ENCODE assay signal across 17 cellular contexts in the genomic region with DNA sequence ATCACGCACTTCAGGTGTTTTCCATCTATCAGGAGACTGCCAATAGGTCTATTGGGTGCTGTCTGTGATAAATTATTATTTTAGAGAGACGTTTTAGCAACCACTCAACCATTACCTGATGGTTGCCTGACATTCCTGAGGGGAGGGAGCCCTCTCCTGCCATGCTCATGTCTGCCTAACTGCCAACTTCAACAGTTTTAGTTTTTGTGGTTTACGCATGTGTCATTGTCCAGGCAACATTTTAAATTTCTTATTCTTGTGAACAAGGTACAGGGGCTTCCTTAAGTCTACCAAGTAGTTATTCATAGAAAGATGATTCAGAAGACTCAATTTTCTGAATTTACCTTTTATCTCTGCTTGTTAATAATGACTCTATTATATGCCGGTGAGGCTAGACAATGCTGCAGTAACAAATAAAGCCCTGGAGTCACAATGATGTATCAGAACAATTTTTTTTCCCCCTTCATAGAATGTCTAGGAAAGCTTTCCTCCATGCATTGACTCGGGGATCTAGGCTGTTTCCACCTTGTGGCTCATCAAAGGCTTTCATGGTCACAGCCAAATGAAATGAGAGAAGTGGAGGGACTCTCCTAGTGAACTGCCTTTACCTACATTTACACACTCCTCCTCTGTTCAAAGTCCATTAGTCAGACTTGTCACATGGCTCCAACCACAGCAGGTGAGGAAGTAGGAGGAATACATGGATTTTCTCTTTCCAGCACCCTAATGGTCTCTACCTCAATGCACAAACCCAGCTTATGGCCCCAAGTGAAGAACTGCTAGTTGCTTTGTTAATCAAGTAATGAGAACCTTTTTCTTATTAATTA.
DNase-seq lines count a peak whose midpoint lies in the region; ATAC-seq and TF ChIP-seq lines count a peak whose summit lies in the region.
"Had no signal": no experiment of that assay in that cellular context is flagged by ENCODE, and none has a peak within 500 bp of the region (broad histone marks: within the 10 kb centered on the region; RNA-seq: fewer than 3 reads in every experiment).

No MANE protein-coding gene starts in this region.

- H3K9me3 Mint-ChIP-seq in neural progenitor cell, result peaks cover 25% of the 10 kb centered on the region

- no peaks in the 10 kb centered on the region for H4K20me1 ChIP-seq in BLaER1
- no peaks in the 10 kb centered on the region for H4K20me1 ChIP-seq in neural progenitor cell (ENCODE audit: low read depth)

- H3K27ac Mint-ChIP-seq in neural progenitor cell, result no peak overlapping the region
- H3K27ac Mint-ChIP-seq: CD14-positive monocyte, GM23338, HFFc6 had no signal

- no peaks in the 10 kb centered on the region for H3K79me2 ChIP-seq in neural progenitor cell (ENCODE audit: low read depth)

- H3K27me3 Mint-ChIP-seq in neural progenitor cell (ENCODE audit: insufficient read depth, low read depth), result peaks cover 4% of the 10 kb centered on the region

- no peak overlapping the region for H3K9ac ChIP-seq in BLaER1
- H3K9ac ChIP-seq in colonic mucosa (ENCODE audit: low read depth in 2 of 2, low read length in 2 of 2), result no peak overlapping the region
- no peak overlapping the region for H3K9ac ChIP-seq in neural progenitor cell

- H3K36me3 ChIP-seq in BLaER1 (no peaks in the 10 kb centered on the region), colonic mucosa (no peaks in the 10 kb centered on the region), right lobe of liver (no peaks in the 10 kb centered on the region), right atrium auricular region (no peaks in the 10 kb centered on the region), neural progenitor cell (no peaks in the 10 kb centered on the region)

- TF ChIP-seq CTCF in colonic mucosa (IDR thresholded peaks at IDR 0.05) (no peak), right lobe of liver (IDR thresholded peaks at IDR 0.05) (no peak), right atrium auricular region (IDR thresholded peaks at IDR 0.05) (no peak), neural progenitor cell (IDR thresholded peaks at IDR 0.05) (no peak)

- WGBS in right lobe of liver (ENCODE audit: insufficient coverage, low coverage, low lambda C conversion rate, missing lambda C conversion rate), result 92% methylated on average over 5 of the region's 5 CpGs

- H3K27ac ChIP-seq in BLaER1, result no peak overlapping the region
- H3K27ac ChIP-seq in colonic mucosa, result peak overlapping the region; percentile 8
- H3K27ac ChIP-seq in right lobe of liver, result no peak overlapping the region
- no peak overlapping the region for H3K27ac ChIP-seq in right atrium auricular region
- no peak overlapping the region for H3K27ac ChIP-seq in neural progenitor cell
- H3K27ac ChIP-seq: SK-N-MC had no signal

- no peak overlapping the region for H3K4me3 Mint-ChIP-seq in neural progenitor cell
- H3K4me3 Mint-ChIP-seq: CD14-positive monocyte, GM23338, HFFc6 had no signal

- H3K4me3 ChIP-seq in BLaER1, result no peak overlapping the region
- no peak overlapping the region for H3K4me3 ChIP-seq in colonic mucosa
- no peak overlapping the region for H3K4me3 ChIP-seq in right lobe of liver
- H3K4me3 ChIP-seq in right atrium auricular region, result no peak overlapping the region
- no peak overlapping the region for H3K4me3 ChIP-seq in neural progenitor cell
- H3K4me3 ChIP-seq: GM23338, SK-N-MC had no signal

- H3K27me3 ChIP-seq in BLaER1, result no peaks in the 10 kb centered on the region
- no peaks in the 10 kb centered on the region for H3K27me3 ChIP-seq in colonic mucosa
- H3K27me3 ChIP-seq in right lobe of liver, result no peaks in the 10 kb centered on the region
- no peaks in the 10 kb centered on the region for H3K27me3 ChIP-seq in right atrium auricular region
- H3K27me3 ChIP-seq in neural progenitor cell, result no peaks in the 10 kb centered on the region

- H3K4me2 ChIP-seq in BLaER1, result peak overlapping the region; percentile 53
- no peak overlapping the region for H3K4me2 ChIP-seq in neural progenitor cell
- H3K4me2 ChIP-seq: GM23338 had no signal

- ATAC-seq in right lobe of liver, result peak; percentile 60 to 93 (median 68)
- ATAC-seq: GM23338, Right ventricle myocardium inferior had no signal

- H2AFZ ChIP-seq in neural progenitor cell (replicated peaks), result no peak overlapping the region
- H2AFZ ChIP-seq: GM23338 had no signal

- no peak for TF ChIP-seq POLR2A in right lobe of liver (IDR thresholded peaks at IDR 0.05)

- H3K9me3 ChIP-seq in BLaER1 (peaks cover 26% of the 10 kb centered on the region), colonic mucosa (no peaks in the 10 kb centered on the region), right lobe of liver (no peaks in the 10 kb centered on the region), right atrium auricular region (peaks cover 0 to 4% of the 10 kb centered on the region in 2 donors), neural progenitor cell (ENCODE audit: low read depth) (no peaks in the 10 kb centered on the region)

- no peaks in the 10 kb centered on the region for H3K36me3 Mint-ChIP-seq in neural progenitor cell
- H3K36me3 Mint-ChIP-seq: CD14-positive monocyte had no signal

- H3K4me1 Mint-ChIP-seq in neural progenitor cell, result no peaks in the 10 kb centered on the region
- H3K4me1 Mint-ChIP-seq: GM23338 had no signal

- H3F3A ChIP-seq in neural progenitor cell (ENCODE audit: low read depth), result no peaks in the 10 kb centered on the region

- H3K4me1 ChIP-seq in BLaER1 (peaks cover 34% of the 10 kb centered on the region), colonic mucosa (peaks cover 3% of the 10 kb centered on the region), right lobe of liver (peaks cover 0 to 4% (median 0%) of the 10 kb centered on the region in 4 donors), right atrium auricular region (no peaks in the 10 kb centered on the region), neural progenitor cell (no peaks in the 10 kb centered on the region)

- DNase-seq in HT-29 (ENCODE audit: low spot score) (peak; percentile 69), colonic mucosa (peak; percentile 49), right lobe of liver (no peak), right atrium auricular region (ENCODE audit: low spot score) (no peak), NCI-H2171 (lab: John Stamatoyannopoulos, UW) (no peak), H4 (ENCODE audit: low spot score) (no peak), neural progenitor cell (ENCODE audit: low spot score) (no peak)
- DNase-seq: DMS79 treated with DMSO at 0.1 percent for 48 hours, GDM1, HFFc6, NCI-H1048, NCI-H226 had no signal

- intact Hi-C loops in colonic mucosa (cut with DNase I), result no loop called here
- intact Hi-C loops in right lobe of liver (cut with DNase I), result no loop called here

Comparison
In these comparisons a context has a peak if more than half of its experiments do, and no peak if none do; other contexts are left out.
1. DNase-seq: peak in HT-29 (single experiment) and colonic mucosa (single experiment); none in right lobe of liver (0 of 3), right atrium auricular region (single experiment), NCI-H2171 (single experiment), H4 (single experiment) and neural progenitor cell (single experiment).